Comparison of ENCODE assay signal across 6 cellular contexts in genomic region chr17:40087049-40087794, GRCh38. TPM values are rescaled to one million over a fixed set of nuclear protein-coding genes. Genes with fewer than 3 reads are reported as not detected.
DNase-seq lines count a peak whose midpoint lies in the region; ATAC-seq and TF ChIP-seq lines count a peak whose summit lies in the region.
"Had no signal": no experiment of that assay in that cellular context is flagged by ENCODE, and none has a peak within 500 bp of the region (broad histone marks: within the 10 kb centered on the region; RNA-seq: fewer than 3 reads in every experiment).

No MANE protein-coding gene starts in this region.

- DNase-seq in T-helper 17 cell (no peak), AML-193 (lab: John Stamatoyannopoulos, UW) (no peak)
- no peak for DNase-seq in effector CD4-positive, alpha-beta T cell
- DNase-seq: amniotic stem cell had no signal

- no peaks in the 10 kb centered on the region for H3K9me3 Mint-ChIP-seq in nephron

- no peaks in the 10 kb centered on the region for H3K9me3 ChIP-seq in T-helper 17 cell (ENCODE audit: control insufficient read depth, low read length, poor library complexity, severe bottlenecking)
- H3K9me3 ChIP-seq: stomach had no signal

- H3K4me3 Mint-ChIP-seq in T-helper 17 cell (peak overlapping the region; percentile 7), nephron (peak overlapping the region in 1 of 3 experiments; percentile 14)

- H3K27ac Mint-ChIP-seq in T-helper 17 cell: peak overlapping the region; percentile 43
- peak overlapping the region; percentile 8 to 58 (median 20) for H3K27ac Mint-ChIP-seq in nephron

- H3K4me1 Mint-ChIP-seq in T-helper 17 cell (peaks cover 20% of the 10 kb centered on the region), nephron (peaks cover 32% of the 10 kb centered on the region)

- no peaks in the 10 kb centered on the region for H3K27me3 Mint-ChIP-seq in T-helper 17 cell
- H3K27me3 Mint-ChIP-seq in nephron (ENCODE audit: low read depth): no peaks in the 10 kb centered on the region

- ATAC-seq in T-helper 17 cell: no peak

- H3K36me3 Mint-ChIP-seq in T-helper 17 cell (ENCODE audit: low read depth) (peaks cover 17% of the 10 kb centered on the region), nephron (ENCODE audit: low read depth) (peaks cover 44% of the 10 kb centered on the region)

- no peak for TF ChIP-seq CTCF in nephron (IDR thresholded peaks at IDR 0.05; ENCODE audit: unreplicated experiment in 3 of 3)

RNA-seq across cellular contexts. Expression of gene NR1D1, which starts 13.2 kb away (rescaled TPM):
- 100 to 1,000 TPM; 102 to 145 TPM for total RNA-seq in T-helper 17 cell

RNA-seq across cellular contexts. Expression of gene THRA, which starts 24.5 kb away (rescaled TPM):
- 10 to 100 TPM; 29.8 to 32.2 TPM for total RNA-seq in T-helper 17 cell

RNA-seq across cellular contexts. Expression of gene MED24, which starts 33.0 kb away (rescaled TPM):
- total RNA-seq in T-helper 17 cell: 10 to 100 TPM; 73.7 to 77.5 TPM

RNA-seq across cellular contexts. Expression of gene MSL1, which starts 34.5 kb away (rescaled TPM):
- total RNA-seq in T-helper 17 cell: 100 to 1,000 TPM; 101 to 106 TPM

RNA-seq across cellular contexts. Expression of gene CASC3, which starts 53.1 kb away (rescaled TPM):
- total RNA-seq in T-helper 17 cell: 100 to 1,000 TPM; 168 to 176 TPM
